Comparison of ENCODE assay signal across 8 cellular contexts in the genomic region with DNA sequence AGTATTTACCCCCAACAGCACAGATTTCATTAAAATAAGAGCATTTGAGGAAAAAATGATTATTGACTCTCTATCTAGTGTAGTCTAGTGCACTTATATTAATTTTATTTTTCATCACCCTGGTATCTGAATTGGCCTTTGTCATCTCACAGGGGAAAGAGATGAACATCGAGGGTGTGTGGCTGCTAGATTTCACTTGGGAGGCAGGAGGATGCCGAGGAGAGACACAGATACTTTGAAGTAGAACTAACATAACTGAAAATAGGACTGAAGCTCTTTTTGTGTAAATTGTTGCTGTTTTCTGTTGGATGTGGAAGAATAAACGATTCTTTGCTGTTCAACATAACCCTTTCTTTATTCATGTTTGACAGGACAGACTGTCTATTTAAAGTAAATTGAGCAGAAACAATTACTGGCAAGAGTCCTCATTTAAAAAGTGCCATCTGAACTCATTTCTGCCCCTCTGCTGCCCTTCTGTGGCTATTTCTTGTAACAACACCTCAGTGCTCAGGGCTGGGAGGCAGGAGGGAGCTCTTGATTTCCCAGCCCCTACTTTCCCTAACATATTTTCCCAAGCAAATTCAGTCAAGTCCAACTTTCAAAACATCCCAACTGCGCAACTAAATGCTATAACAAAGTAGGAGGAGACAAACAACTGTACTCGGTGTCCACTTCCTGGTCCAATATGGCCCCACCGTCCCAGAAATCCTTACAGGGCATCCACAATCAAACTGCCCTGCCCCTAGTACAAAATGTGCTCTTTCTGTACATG. TPM values are rescaled to one million over a fixed set of nuclear protein-coding genes. Genes with fewer than 3 reads are reported as not detected.
DNase-seq lines count a peak whose midpoint lies in the region; ATAC-seq and TF ChIP-seq lines count a peak whose summit lies in the region.

No MANE protein-coding gene starts in this region.

- H3K9me3 ChIP-seq in DOHH2 (ENCODE audit: control insufficient read depth, insufficient read depth, low read length) = no peaks in the 10 kb centered on the region

- H3K27ac ChIP-seq in DOHH2 (ENCODE audit: low read depth, low read length) = no peak overlapping the region

- no peaks in the 10 kb centered on the region for H3K9me2 ChIP-seq in DOHH2 (replicated peaks; ENCODE audit: control insufficient read depth, low read length)

- ATAC-seq in HG03108 (IDR thresholded peaks at IDR 0.05; ENCODE audit: unreplicated experiment) (no peak), GM18909 (IDR thresholded peaks at IDR 0.05; ENCODE audit: poor library complexity, unreplicated experiment) (no peak)

- no peak overlapping the region for H3K4me2 ChIP-seq in DOHH2 (ENCODE audit: low read length)

- H3K4me1 ChIP-seq in DOHH2 (ENCODE audit: control insufficient read depth, low read length) = no peaks in the 10 kb centered on the region

- no peaks in the 10 kb centered on the region for H4K20me1 ChIP-seq in DOHH2 (ENCODE audit: control insufficient read depth, insufficient read depth, low read depth, low read length)

- CTCF ChIA-PET in HEK293T (lab: Yijun Ruan, JAX) = interaction anchor here (0.5 to 2.0 kb wide), 19 partner anchors 9 to 672 kb away, joined by 3 to 20 read pairs (median 3); no protein-coding TSS in a partner anchor

- H3K36me3 ChIP-seq in DOHH2 (ENCODE audit: control insufficient read depth, low read length) = no peaks in the 10 kb centered on the region

- H3K79me2 ChIP-seq in DOHH2 (ENCODE audit: control insufficient read depth, low read length) = no peaks in the 10 kb centered on the region

- no peak overlapping the region for H3K4me3 ChIP-seq in DOHH2 (ENCODE audit: low read length)

- POLR2A ChIA-PET in HEK293T (lab: Yijun Ruan, JAX) = interaction anchor here (1.0 kb wide), 2 partner anchors 62 to 65 kb away, joined by 3 read pairs; no protein-coding TSS in a partner anchor

- peak; percentile 76 for TF ChIP-seq CTCF in DOHH2 (IDR thresholded peaks at IDR 0.05; ENCODE audit: low read depth, low read length, poor library complexity, severe bottlenecking)

- no peaks in the 10 kb centered on the region for H3K27me3 ChIP-seq in DOHH2 (ENCODE audit: control insufficient read depth, low read length)

- H3F3A ChIP-seq in DOHH2 (ENCODE audit: control insufficient read depth, insufficient read depth) = no peaks in the 10 kb centered on the region

- peak; percentile 55 for DNase-seq in HEK293T (ENCODE audit: extremely low spot score)
- DNase-seq in NCI-H2171 (lab: John Stamatoyannopoulos, UW) = peak; percentile 26
- DNase-seq in activated CD4-positive, alpha-beta T cell treated with anti-CD3 and anti-CD28 coated beads, Interleukin-2, amount 50 U/mL, for 48 hours = peak; percentile 27 to 36
- DNase-seq in foreskin melanocyte = peak; percentile 87
- peak; percentile 29 for DNase-seq in occipital lobe (lab: John Stamatoyannopoulos, UW)

TF ChIP-seq in HEK293T, 16 proteins besides CTCF, POLR2A, EP300 and RAD21:
- TF ChIP-seq, protein P1, sequence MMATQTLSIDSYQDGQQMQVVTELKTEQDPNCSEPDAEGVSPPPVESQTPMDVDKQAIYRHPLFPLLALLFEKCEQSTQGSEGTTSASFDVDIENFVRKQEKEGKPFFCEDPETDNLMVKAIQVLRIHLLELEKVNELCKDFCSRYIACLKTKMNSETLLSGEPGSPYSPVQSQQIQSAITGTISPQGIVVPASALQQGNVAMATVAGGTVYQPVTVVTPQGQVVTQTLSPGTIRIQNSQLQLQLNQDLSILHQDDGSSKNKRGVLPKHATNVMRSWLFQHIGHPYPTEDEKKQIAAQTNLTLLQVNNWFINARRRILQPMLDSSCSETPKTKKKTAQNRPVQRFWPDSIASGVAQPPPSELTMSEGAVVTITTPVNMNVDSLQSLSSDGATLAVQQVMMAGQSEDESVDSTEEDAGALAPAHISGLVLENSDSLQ (IDR thresholded peaks at IDR 0.05) = no peak
- no peak for TF ChIP-seq ELF4 (IDR thresholded peaks at IDR 0.05)
- TF ChIP-seq NFRKB (IDR thresholded peaks at IDR 0.05) = no peak
- no peak for TF ChIP-seq TARDBP (IDR thresholded peaks at IDR 0.05)
- no peak for TF ChIP-seq ZNF384 (IDR thresholded peaks at IDR 0.05)
- no peak for TF ChIP-seq ARNT (IDR thresholded peaks at IDR 0.05)
- TF ChIP-seq L3MBTL2 (conservative IDR thresholded peaks at IDR 0.05) = no peak
- TF ChIP-seq BHLHE40 (IDR thresholded peaks at IDR 0.05; ENCODE audit: borderline replicate concordance) = no peak
- TF ChIP-seq FOXA1 (IDR thresholded peaks at IDR 0.05) = no peak
- TF ChIP-seq CTBP1 (IDR thresholded peaks at IDR 0.05; ENCODE audit: borderline replicate concordance) = no peak
- TF ChIP-seq FOXK2 (IDR thresholded peaks at IDR 0.05) = no peak
- no peak for TF ChIP-seq HDGF (IDR thresholded peaks at IDR 0.05; ENCODE audit: borderline replicate concordance)
- no peak for TF ChIP-seq SP1 (IDR thresholded peaks at IDR 0.05)
- TF ChIP-seq FOXM1 (IDR thresholded peaks at IDR 0.05; ENCODE audit: borderline replicate concordance) = no peak
- TF ChIP-seq SUZ12 (IDR thresholded peaks at IDR 0.05) = no peak
- TF ChIP-seq LEF1 (IDR thresholded peaks at IDR 0.05; ENCODE audit: borderline replicate concordance) = no peak
TF ChIP-seq in HEK293T: peak in this region for 0.

RNA-seq across cellular contexts. Expression of a gene that starts 15.6 kb away (rescaled TPM):
- total RNA-seq in occipital lobe = not detected

Comparison
In these comparisons a context has a peak if more than half of its experiments do, and no peak if none do; other contexts are left out.
1. DNase-seq: peak in every context shown above with its lines; median percentile 87 in foreskin melanocyte; 55 in HEK293T; 32 in activated CD4-positive, alpha-beta T cell treated with anti-CD3 and anti-CD28 coated beads, Interleukin-2, amount 50 U/mL, for 48 hours; 29 in occipital lobe; 26 in NCI-H2171.